8 cellular contexts compared by ENCODE assay signal in the genomic region with DNA sequence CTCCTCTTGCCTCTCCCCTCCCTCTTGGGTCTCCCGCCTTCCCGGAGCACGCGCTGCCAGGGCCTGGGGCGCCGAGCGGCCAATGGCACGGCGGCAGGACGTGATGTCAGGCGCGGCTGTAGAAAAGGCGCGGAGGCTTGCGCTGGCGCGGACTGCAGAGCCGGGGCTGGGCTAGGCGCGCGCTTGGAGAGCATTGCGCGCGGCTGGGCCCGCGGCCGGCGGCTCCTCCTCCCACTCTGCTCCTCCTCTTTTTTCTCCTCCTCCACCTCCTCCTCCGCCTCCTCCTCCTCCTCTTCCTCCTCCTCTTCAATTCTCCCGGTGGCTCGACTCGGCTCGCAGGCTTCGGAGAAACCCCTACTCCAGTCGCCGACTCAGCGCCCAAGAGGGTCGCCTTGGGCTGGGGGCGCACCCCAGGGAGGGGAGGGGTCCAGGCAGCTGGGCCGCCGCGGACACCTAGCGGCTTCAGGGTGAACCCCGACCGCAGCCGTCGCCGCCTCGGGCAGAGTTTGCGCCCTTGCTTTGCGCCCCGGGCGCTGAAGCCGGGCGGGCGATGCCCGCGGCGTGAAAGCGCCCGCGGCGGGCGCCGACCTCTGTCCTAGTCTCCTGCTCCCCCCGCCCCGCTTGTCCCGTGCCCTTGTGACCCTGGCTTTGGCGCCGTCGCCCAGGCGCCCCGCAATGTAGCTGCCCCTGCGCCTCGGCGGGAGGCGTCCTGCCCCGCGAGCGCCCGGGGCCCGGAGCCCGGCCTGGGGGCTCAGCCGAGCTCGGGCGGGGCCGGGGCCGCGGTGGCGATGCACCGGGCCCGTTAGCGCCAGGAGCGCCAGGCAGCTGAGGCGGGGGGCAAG. TPM values are rescaled to one million over a fixed set of nuclear protein-coding genes. Genes with fewer than 3 reads are reported as not detected.
A peak's percentile ranks its signal among the peaks of the same experiment; 100 is the strongest.
DNase-seq lines count a peak whose midpoint lies in the region; ATAC-seq and TF ChIP-seq lines count a peak whose summit lies in the region.

A gene with protein sequence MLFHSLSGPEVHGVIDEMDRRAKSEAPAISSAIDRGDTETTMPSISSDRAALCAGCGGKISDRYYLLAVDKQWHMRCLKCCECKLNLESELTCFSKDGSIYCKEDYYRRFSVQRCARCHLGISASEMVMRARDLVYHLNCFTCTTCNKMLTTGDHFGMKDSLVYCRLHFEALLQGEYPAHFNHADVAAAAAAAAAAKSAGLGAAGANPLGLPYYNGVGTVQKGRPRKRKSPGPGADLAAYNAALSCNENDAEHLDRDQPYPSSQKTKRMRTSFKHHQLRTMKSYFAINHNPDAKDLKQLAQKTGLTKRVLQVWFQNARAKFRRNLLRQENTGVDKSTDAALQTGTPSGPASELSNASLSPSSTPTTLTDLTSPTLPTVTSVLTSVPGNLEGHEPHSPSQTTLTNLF (plus strand): TSS at position 309 of the 842 bp plus-strand sequence. CDS start 581 bp downstream, outside the sequence.

- no peak within 1 kb of the TSS for H3K4me3 ChIP-seq in brain microvascular endothelial cell (ENCODE audit: low read depth, low read length)

- H3K4me3 Mint-ChIP-seq in HFFc6 (peak within 1 kb of the TSS; percentile 30; the same call in 1 of the 2 replicates), immature natural killer cell (peak within 1 kb of the TSS in 3 of 5 donors; percentile 26 to 71 (median 46))

- no peaks in the 10 kb centered on the region for H3K36me3 ChIP-seq in brain microvascular endothelial cell (replicated peaks)

- TF ChIP-seq CTCF in HFFc6 (IDR thresholded peaks at IDR 0.05) (peak; percentile 15; the same call in 1 of the 2 replicates), brain microvascular endothelial cell (IDR thresholded peaks at IDR 0.05; ENCODE audit: low read depth, low read length, missing control alignments) (no peak)

- H3K9me3 Mint-ChIP-seq in HFFc6 (peaks cover 4% of the 10 kb centered on the region; the same call in 1 of the 2 replicates), immature natural killer cell (peaks cover 0 to 3% (median 0%) of the 10 kb centered on the region in 6 donors)

- no peaks in the 10 kb centered on the region for H3K36me3 Mint-ChIP-seq in HFFc6 (ENCODE audit: low read depth)
- peaks cover 0 to 3% (median 0%) of the 10 kb centered on the region in 3 donors for H3K36me3 Mint-ChIP-seq in immature natural killer cell

- DNase-seq in DMS114 treated with DMSO at 0.1 percent for 48 hours (lab: John Stamatoyannopoulos, UW; ENCODE audit: unreplicated experiment) (peak; percentile 90), HFFc6 (peak; percentile 49), NCI-H524 (lab: John Stamatoyannopoulos, UW) (peak; percentile 96 to 98), brain microvascular endothelial cell (peak; percentile 9), immature natural killer cell (no peak)
- peak; percentile 68 for DNase-seq in stimulated activated CD4-positive, alpha-beta T cell treated with anti-CD3 and anti-CD28 coated beads, Interleukin-1b, Interleukin-23, amount 100 ng/mL, for 48 hours

- in situ Hi-C loops in brain microvascular endothelial cell (cut with HindIII; ENCODE audit: low pct_ligation_motif_present, low sequenced_read_pairs): no loop called here

- H3K27ac Mint-ChIP-seq in HFFc6: no peak within 1 kb of the TSS
- no peak within 1 kb of the TSS for H3K27ac Mint-ChIP-seq in immature natural killer cell

- peaks cover 93% of the 10 kb centered on the region for H3K27me3 ChIP-seq in brain microvascular endothelial cell (replicated peaks)

- H3K27ac ChIP-seq in brain microvascular endothelial cell: no peak within 1 kb of the TSS

- H3K4me1 Mint-ChIP-seq in HFFc6 (ENCODE audit: low read depth) (peaks cover 7% of the 10 kb centered on the region; the same call in 1 of the 2 replicates), immature natural killer cell (peaks cover 21% of the 10 kb centered on the region in 2 donors)

- peaks cover 72% of the 10 kb centered on the region for H3K27me3 Mint-ChIP-seq in HFFc6 (ENCODE audit: insufficient read depth)
- peaks cover 28 to 53% (median 46%) of the 10 kb centered on the region in 3 donors for H3K27me3 Mint-ChIP-seq in immature natural killer cell (ENCODE audit: low read depth in 3 of 3)

- ATAC-seq in GM19395 (IDR thresholded peaks at IDR 0.05; ENCODE audit: unreplicated experiment) (no peak), HG02798 (IDR thresholded peaks at IDR 0.05; ENCODE audit: poor library complexity, unreplicated experiment) (no peak)

RNA-seq across cellular contexts. Expression of the gene that starts here (rescaled TPM):
- not detected for total RNA-seq in HFFc6 (2021; fragmentation: NEBNext Ultra II Directional; extraction: Animal tissue kit (Norgen Biotek cat#: 25700))
- polyA plus RNA-seq in immature natural killer cell: not detected

Comparison
In these comparisons a context has a peak if more than half of its experiments do, and no peak if none do; other contexts are left out.
1. Peak in DNase-seq in HFFc6; RNA of the gene not detected or under 1 TPM.
2. DNase-seq: peak in DMS114 treated with DMSO at 0.1 percent for 48 hours (single experiment), NCI-H524 (2 of 2), brain microvascular endothelial cell (single experiment) and stimulated activated CD4-positive, alpha-beta T cell treated with anti-CD3 and anti-CD28 coated beads, Interleukin-1b, Interleukin-23, amount 100 ng/mL, for 48 hours (single experiment); none in immature natural killer cell (0 of 3).